Comparison of ENCODE assay signal across 10 cellular contexts in the genomic region with DNA sequence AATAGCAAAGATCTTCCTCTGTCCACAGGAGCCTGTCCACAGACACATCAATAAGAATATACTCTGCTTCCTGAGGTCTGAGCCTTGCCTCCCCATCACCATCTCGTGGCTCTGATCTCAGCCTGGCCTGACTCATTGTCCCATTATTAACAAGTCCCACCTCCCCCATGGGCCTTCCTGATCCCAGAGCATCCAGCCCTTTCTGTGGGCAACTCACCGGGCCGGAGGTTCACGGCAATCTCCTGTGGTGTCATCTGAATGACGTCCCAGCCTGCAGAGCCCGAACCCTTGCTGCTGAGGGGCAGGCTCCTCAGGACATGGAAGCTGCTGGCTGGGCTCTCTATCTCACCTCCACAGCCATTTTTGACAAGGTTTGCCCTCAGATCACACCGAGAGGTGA. TPM values are rescaled to one million over a fixed set of nuclear protein-coding genes. Genes with fewer than 3 reads are reported as not detected.
DNase-seq lines count a peak whose midpoint lies in the region; ATAC-seq, FAIRE-seq and TF ChIP-seq lines count a peak whose summit lies in the region.
"Had no signal": no experiment of that assay in that cellular context is flagged by ENCODE, and none has a peak within 500 bp of the region (broad histone marks: within the 10 kb centered on the region; RNA-seq: fewer than 3 reads in every experiment).

No MANE protein-coding gene starts in this region.

- H3K27me3 Mint-ChIP-seq in astrocyte (ENCODE audit: low read depth, unreplicated experiment) = no peaks in the 10 kb centered on the region

- H3K9me3 ChIP-seq in GM23248 (ENCODE audit: low read depth) (no peaks in the 10 kb centered on the region), astrocyte (ENCODE audit: insufficient read depth, low read depth, low read length) (no peaks in the 10 kb centered on the region), skeletal muscle tissue (ENCODE audit: control insufficient read depth in 3 of 3, low read length in 3 of 3) (no peaks in the 10 kb centered on the region)
- H3K9me3 ChIP-seq: colonic mucosa had no signal

- H3K36me3 ChIP-seq in GM23248 (ENCODE audit: low read depth) (peaks cover 18% of the 10 kb centered on the region), astrocyte (ENCODE audit: insufficient read depth, low read length) (peaks cover 7% of the 10 kb centered on the region), skeletal muscle tissue (ENCODE audit: control insufficient read depth in 3 of 3, insufficient read depth in 3 of 3, low read length in 3 of 3) (peaks cover 3 to 6% (median 6%) of the 10 kb centered on the region in 3 donors)
- H3K36me3 ChIP-seq: colonic mucosa had no signal

- H3F3A ChIP-seq in GM23248 (ENCODE audit: insufficient read depth) = peaks cover 76% of the 10 kb centered on the region

- peaks cover 70% of the 10 kb centered on the region for H3K79me2 ChIP-seq in GM23248 (ENCODE audit: insufficient read depth)
- peaks cover 46% of the 10 kb centered on the region for H3K79me2 ChIP-seq in astrocyte (ENCODE audit: insufficient read depth, low read length)

- peaks cover 9% of the 10 kb centered on the region for H3K36me3 Mint-ChIP-seq in astrocyte (ENCODE audit: low read depth, unreplicated experiment)

- no peak overlapping the region for H3K4me3 Mint-ChIP-seq in astrocyte (ENCODE audit: unreplicated experiment)

- H3K27ac Mint-ChIP-seq in astrocyte (ENCODE audit: unreplicated experiment) = peak overlapping the region; percentile 67

- H3K4me1 ChIP-seq in GM23248 (ENCODE audit: insufficient read depth) = peaks cover 58% of the 10 kb centered on the region
- H3K4me1 ChIP-seq in astrocyte (ENCODE audit: insufficient read depth, low read length) = peaks cover 29% of the 10 kb centered on the region
- peaks cover 0 to 22% (median 10%) of the 10 kb centered on the region in 3 donors for H3K4me1 ChIP-seq in skeletal muscle tissue (ENCODE audit: control insufficient read depth in 3 of 3, insufficient read depth in 3 of 3, low read length in 3 of 3)
- H3K4me1 ChIP-seq: colonic mucosa had no signal

- DNase-seq in GM23248 (peak; percentile 94), astrocyte (ENCODE audit: low read depth) (peak; percentile 91), hepatic stellate cell (ENCODE audit: low spot score) (peak; percentile 42), epidermal melanocyte (ENCODE audit: insufficient read length, low spot score) (no peak)
- no peak for DNase-seq in activated naive CD4-positive, alpha-beta T cell treated with Interleukin-2 at 50 U/mL for 16 hours
- DNase-seq in stimulated activated naive CD8-positive, alpha-beta T cell treated with anti-CD3 and anti-CD28 coated beads, Interleukin-15, Interleukin-2, amounts not matched to agents 100 U/mL and 50 U/mL, for 24 hours = no peak
- DNase-seq: activated CD8-positive, alpha-beta memory T cell treated with anti-CD3 and anti-CD28 coated beads, Interleukin-2, amount 50 U/mL, for 48 hours; colonic mucosa had no signal

- peaks cover 2% of the 10 kb centered on the region for H3K9me3 Mint-ChIP-seq in astrocyte (ENCODE audit: unreplicated experiment)

- TF ChIP-seq CTCF in astrocyte (IDR thresholded peaks at IDR 0.05; ENCODE audit: insufficient read depth, low read depth, low read length) = no peak

- H3K4me3 ChIP-seq in GM23248 (no peak overlapping the region), astrocyte (ENCODE audit: insufficient read depth, low read depth, low read length) (no peak overlapping the region), skeletal muscle tissue (ENCODE audit: low read length in 3 of 3) (no peak overlapping the region)
- H3K4me3 ChIP-seq: colonic mucosa had no signal

- in situ Hi-C loops in GM23248 (cut with MboI) = no loop called here

- FAIRE-seq in astrocyte (lab: Jason Lieb, UNC) = no peak

- H4K20me1 ChIP-seq in GM23248 (ENCODE audit: insufficient read depth) (no peaks in the 10 kb centered on the region), astrocyte (ENCODE audit: insufficient read depth, low read length) (peaks cover 4% of the 10 kb centered on the region)

- H2AFZ ChIP-seq in GM23248 (no peak overlapping the region), astrocyte (ENCODE audit: low read depth, low read length) (peak overlapping the region; percentile 1)

- H3K27ac ChIP-seq in GM23248 (peak overlapping the region; percentile 90), astrocyte (ENCODE audit: low read depth, low read length) (peak overlapping the region; percentile 91), skeletal muscle tissue (ENCODE audit: low read depth, low read length) (peak overlapping the region; percentile 14)
- H3K27ac ChIP-seq: colonic mucosa had no signal

- H3K27me3 ChIP-seq in GM23248 (replicated peaks; ENCODE audit: insufficient read depth) (no peaks in the 10 kb centered on the region), astrocyte (ENCODE audit: insufficient read depth, low read length) (no peaks in the 10 kb centered on the region), skeletal muscle tissue (ENCODE audit: control insufficient read depth in 3 of 3, insufficient read depth in 3 of 3, low read length in 3 of 3) (no peaks in the 10 kb centered on the region)
- H3K27me3 ChIP-seq: colonic mucosa had no signal

- ATAC-seq in HG02840 (IDR thresholded peaks at IDR 0.05; ENCODE audit: low FRiP score, unreplicated experiment) = no peak
- no peak for ATAC-seq in stimulated activated naive CD8-positive, alpha-beta T cell treated with anti-CD3 and anti-CD28 coated beads, Interleukin-15, Interleukin-2, amounts not matched to agents 100 U/mL and 50 U/mL, for 24 hours

- 17 to 20% methylated on average over 7 of the region's 7 CpGs for WGBS in GM23248 (ENCODE audit: low coverage in 1 of 2, low lambda C conversion rate in 2 of 2, missing lambda C conversion rate in 2 of 2), 2 experiments

- no peaks in the 10 kb centered on the region for H3K9me2 ChIP-seq in GM23248 (ENCODE audit: insufficient read depth)

- peaks cover 33% of the 10 kb centered on the region for H3K4me1 Mint-ChIP-seq in astrocyte (ENCODE audit: low read depth, unreplicated experiment)

- H3K4me2 ChIP-seq in GM23248 (ENCODE audit: unreplicated experiment) (peak overlapping the region; percentile 26), astrocyte (ENCODE audit: low read length) (peak overlapping the region; percentile 42)

- H3K9ac ChIP-seq in GM23248 = peak overlapping the region; percentile 59
- peak overlapping the region; percentile 61 for H3K9ac ChIP-seq in astrocyte (ENCODE audit: low read length)
- H3K9ac ChIP-seq in skeletal muscle tissue (ENCODE audit: low read depth in 1 of 3, low read length in 3 of 3) = no peak overlapping the region

RNA-seq across cellular contexts. Expression of gene ITGB5, which starts 28.1 kb away (rescaled TPM):
- 383 and 523 TPM in 2 replicates for total RNA-seq in GM23248 (2014; rRNA removed; shearing (Covaris generic))
- 33.9 and 39.4 TPM in 2 replicates for polyA plus RNA-seq in GM23248 (2016; fragmentation: Nextera tagmentation; extraction: Ambion mirVana)
- total RNA-seq in astrocyte = 139 and 201 TPM in 2 replicates
- total RNA-seq in skeletal muscle tissue = 24.0 TPM

Comparison
In these comparisons a context has a peak if more than half of its experiments do, and no peak if none do; other contexts are left out.
1. DNase-seq: peak in GM23248 (single experiment), astrocyte (single experiment) and hepatic stellate cell (single experiment); none in activated naive CD4-positive, alpha-beta T cell treated with Interleukin-2 at 50 U/mL for 16 hours (single experiment), stimulated activated naive CD8-positive, alpha-beta T cell treated with anti-CD3 and anti-CD28 coated beads, Interleukin-15, Interleukin-2, amounts not matched to agents 100 U/mL and 50 U/mL, for 24 hours (single experiment) and epidermal melanocyte (single experiment).
2. H3K27ac ChIP-seq: peak in every context shown above with its lines; median percentile 91 in astrocyte; 90 in GM23248; 14 in skeletal muscle tissue.
3. H3K9ac ChIP-seq: peak in GM23248 (single experiment) and astrocyte (single experiment); none in skeletal muscle tissue (0 of 3).